8 cellular contexts compared by ENCODE assay signal in the genomic region with DNA sequence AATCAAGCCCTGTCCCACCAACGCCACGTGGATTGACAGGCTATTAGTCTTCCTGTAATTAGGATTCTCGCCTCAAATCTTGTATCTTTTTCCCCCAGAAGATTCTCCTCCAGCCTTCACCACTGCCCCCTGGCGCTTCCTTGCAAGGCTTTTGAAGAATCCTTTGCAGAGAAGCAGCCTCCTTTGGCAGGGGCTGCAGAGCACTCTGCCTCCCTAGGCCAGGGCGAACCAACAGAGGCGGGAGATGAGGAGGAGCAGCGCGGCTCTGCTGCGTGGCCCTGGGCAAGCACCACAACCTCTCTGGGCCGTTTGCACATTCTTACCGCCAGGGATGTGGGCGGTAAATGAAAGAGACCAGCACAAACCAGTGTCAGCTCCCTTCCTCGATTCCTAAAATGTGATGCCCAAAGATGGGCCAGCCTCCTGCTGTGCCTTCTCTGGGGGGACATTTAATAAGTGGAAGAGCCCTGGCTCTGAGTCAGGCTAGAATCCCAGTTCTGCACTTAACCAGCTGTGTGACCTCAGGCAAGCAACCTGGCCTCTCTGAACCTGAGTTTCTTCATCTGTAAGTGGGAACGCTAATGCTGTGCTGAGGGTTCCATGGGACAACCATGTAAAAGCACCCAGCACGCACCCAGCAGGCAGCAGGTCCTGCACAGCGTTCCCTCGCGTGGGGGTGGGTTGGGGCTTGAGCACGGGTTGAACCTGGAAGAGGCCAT.
DNase-seq lines count a peak whose midpoint lies in the region; ATAC-seq and TF ChIP-seq lines count a peak whose summit lies in the region.

No MANE protein-coding gene starts in this region.

- H3K4me3 ChIP-seq in ACC112 (ENCODE audit: low read depth, low read length) = peak overlapping the region; percentile 70; the same call in 1 of the 2 replicates
- H3K4me3 ChIP-seq in mammary epithelial cell (replicated peaks in 1 of 3; ENCODE audit: insufficient read depth in 1 of 3, low read depth in 2 of 3, low read length in 3 of 3) = no peak overlapping the region
- peak overlapping the region; percentile 5 to 46 for H3K4me3 ChIP-seq in muscle layer of duodenum (ENCODE audit: low read depth in 1 of 2, low read length in 2 of 2)
- H3K4me3 ChIP-seq in suprapubic skin = no peak overlapping the region

- H3K9me3 ChIP-seq in mammary epithelial cell (replicated peaks; ENCODE audit: insufficient read depth, low read length) (no peaks in the 10 kb centered on the region), muscle layer of duodenum (ENCODE audit: control insufficient read depth in 1 of 2, low read length in 2 of 2) (no peaks in the 10 kb centered on the region), suprapubic skin (no peaks in the 10 kb centered on the region)

- H3K9ac ChIP-seq in mammary epithelial cell (ENCODE audit: insufficient read depth, low read length) = no peak overlapping the region

- TF ChIP-seq CTCF in mammary epithelial cell (conservative IDR thresholded peaks at IDR 0.05 in 1 of 2, IDR thresholded peaks at IDR 0.05 in 1 of 2; ENCODE audit: extremely low read depth in 1 of 2, insufficient read depth in 1 of 2, low read depth in 1 of 2, low read length in 2 of 2) (no peak), suprapubic skin (IDR thresholded peaks at IDR 0.05) (no peak)

- dilution Hi-C loops in mammary epithelial cell (cut with HindIII; ENCODE audit: low sequenced_read_pairs) = no loop called here

- TF ChIP-seq EP300 in suprapubic skin (IDR thresholded peaks at IDR 0.05) = no peak

- CTCF ChIA-PET in mammary epithelial cell (lab: Charles Lee; ENCODE audit: low non-redundant PET) = no interaction called here

- H3K27ac ChIP-seq in ACC112 (ENCODE audit: low read depth, low read length) = no peak overlapping the region
- no peak overlapping the region for H3K27ac ChIP-seq in mammary epithelial cell (ENCODE audit: insufficient read depth, low read depth, low read length)
- H3K27ac ChIP-seq in muscle layer of duodenum (ENCODE audit: low read length) = no peak overlapping the region
- H3K27ac ChIP-seq in suprapubic skin = no peak overlapping the region

- intact Hi-C loops in mammary epithelial cell (cut with micrococcal nuclease) = loop anchor here (2.0 to 10.0 kb wide), 2 partner anchors 28 to 282 kb away; no protein-coding TSS in a partner anchor

- DNase-seq in mammary epithelial cell = no peak
- no peak for DNase-seq in activated CD4-positive, CD25-positive, alpha-beta regulatory T cell (lab: John Stamatoyannopoulos, UW)
- DNase-seq in suprapubic skin (ENCODE audit: low spot score in 2 of 2) = no peak

- H3K4me1 ChIP-seq in ACC112 (ENCODE audit: control insufficient read depth, insufficient read depth, low read length, unreplicated experiment) (peaks cover 23% of the 10 kb centered on the region), mammary epithelial cell (ENCODE audit: insufficient read depth, low read length) (peaks cover 15% of the 10 kb centered on the region), muscle layer of duodenum (ENCODE audit: control insufficient read depth in 1 of 2, insufficient read depth in 2 of 2, low read length in 2 of 2) (peaks cover 10 to 34% of the 10 kb centered on the region in 2 donors), suprapubic skin (peaks cover 18% of the 10 kb centered on the region)

- no peaks in the 10 kb centered on the region for H3K36me3 ChIP-seq in ACC112 (ENCODE audit: insufficient read depth, low read length)
- no peaks in the 10 kb centered on the region for H3K36me3 ChIP-seq in mammary epithelial cell (ENCODE audit: insufficient read depth, low read length)
- H3K36me3 ChIP-seq in muscle layer of duodenum (ENCODE audit: control insufficient read depth in 1 of 2, insufficient read depth in 2 of 2, low read length in 2 of 2) = no peaks in the 10 kb centered on the region
- no peaks in the 10 kb centered on the region for H3K36me3 ChIP-seq in suprapubic skin

- in situ Hi-C loops in mammary epithelial cell (cut with MboI; ENCODE audit: low sequenced_read_pairs in 2 of 2) = loop anchor here (10.0 to 25.0 kb wide), 2 partner anchors 162 to 705 kb away; no protein-coding TSS in a partner anchor

- H2AFZ ChIP-seq in ACC112 (ENCODE audit: low read length, unreplicated experiment) = peak overlapping the region; percentile 9
- peak overlapping the region; percentile 32 for H2AFZ ChIP-seq in mammary epithelial cell (ENCODE audit: low read depth, low read length)

- no peaks in the 10 kb centered on the region for H3K79me2 ChIP-seq in ACC112 (ENCODE audit: control insufficient read depth, insufficient read depth, low read length, unreplicated experiment)
- no peaks in the 10 kb centered on the region for H3K79me2 ChIP-seq in mammary epithelial cell (ENCODE audit: insufficient read depth, low read length)

- H4K20me1 ChIP-seq in mammary epithelial cell (ENCODE audit: insufficient read depth, low read length) = no peaks in the 10 kb centered on the region

- ATAC-seq in HG02981 (IDR thresholded peaks at IDR 0.05; ENCODE audit: unreplicated experiment) (peak; percentile 4), GM19397 (IDR thresholded peaks at IDR 0.05; ENCODE audit: unreplicated experiment) (no peak), HG03469 (IDR thresholded peaks at IDR 0.05; ENCODE audit: unreplicated experiment) (no peak)

- H3K27me3 ChIP-seq in ACC112 (ENCODE audit: insufficient read depth, low read length) = no peaks in the 10 kb centered on the region
- no peaks in the 10 kb centered on the region for H3K27me3 ChIP-seq in mammary epithelial cell (ENCODE audit: insufficient read depth, low read length)
- H3K27me3 ChIP-seq in muscle layer of duodenum (ENCODE audit: low read depth, low read length) = no peaks in the 10 kb centered on the region
- no peaks in the 10 kb centered on the region for H3K27me3 ChIP-seq in suprapubic skin

- TF ChIP-seq POLR2A in suprapubic skin (IDR thresholded peaks at IDR 0.05) = no peak

- 36% methylated on average over 16 of the region's 19 CpGs for WGBS in mammary epithelial cell (ENCODE audit: low coverage, missing lambda C conversion rate)
- 39% methylated on average over 13 of the region's 19 CpGs for WGBS in suprapubic skin

- no TSS peak for BruUV-seq in mammary epithelial cell (replicated peaks; lab: Mats Ljungman, UMichigan)

- peak overlapping the region; percentile 65 for H3K4me2 ChIP-seq in mammary epithelial cell (ENCODE audit: insufficient read depth, low read depth, low read length)

Comparison
In these comparisons a context has a peak if more than half of its experiments do, and no peak if none do; other contexts are left out.
1. H3K4me3 ChIP-seq: peak in ACC112 (single experiment) and muscle layer of duodenum (2 of 2); none in mammary epithelial cell (0 of 3) and suprapubic skin (single experiment).